Comparison of ENCODE assay signal across 15 cellular contexts in the genomic region with DNA sequence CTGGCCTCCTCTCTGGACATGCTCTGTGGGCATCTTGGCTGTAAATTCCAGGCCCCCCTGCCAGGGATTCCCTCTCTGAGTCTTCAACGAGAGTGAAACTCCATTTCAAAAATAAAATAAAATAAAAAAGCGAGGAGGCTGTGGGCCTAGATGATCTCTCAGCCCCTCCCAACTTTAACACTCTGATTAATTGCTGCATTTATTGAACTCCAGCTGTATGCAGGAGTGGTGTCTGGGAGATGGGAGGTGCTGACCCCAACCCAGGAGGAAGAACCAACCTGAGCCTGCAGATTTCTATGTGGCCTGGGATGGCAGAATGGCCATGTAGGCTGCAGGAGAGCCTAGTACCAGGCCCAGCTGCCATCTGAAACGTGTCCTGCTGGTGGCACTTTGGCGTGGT.
DNase-seq lines count a peak whose midpoint lies in the region; ATAC-seq and TF ChIP-seq lines count a peak whose summit lies in the region.
"Had no signal": no experiment of that assay in that cellular context is flagged by ENCODE, and none has a peak within 500 bp of the region (broad histone marks: within the 10 kb centered on the region; RNA-seq: fewer than 3 reads in every experiment).

No MANE protein-coding gene starts in this region.

- CTCF ChIA-PET in activated CD4-positive, alpha-beta memory T cell treated with anti-CD3 and anti-CD28 coated beads, Interleukin-2, amount 10 ng/mL, durations not matched to agents 7 days and 5 days (lab: Charles Lee): no interaction called here

- H3K4me1 ChIP-seq in NT2/D1 (ENCODE audit: insufficient read depth, insufficient read length) (peaks cover 25% of the 10 kb centered on the region), tibial artery (peaks cover 16 to 84% (median 62%) of the 10 kb centered on the region in 4 donors)

- peak overlapping the region; percentile 97 for H3K27ac Mint-ChIP-seq in mesothelial cell of epicardium
- H3K27ac Mint-ChIP-seq in activated CD4-positive, alpha-beta memory T cell treated with anti-CD3 and anti-CD28 coated beads, Interleukin-2, amount 10 ng/mL, durations not matched to agents 7 days and 5 days: no peak overlapping the region
- H3K27ac Mint-ChIP-seq: activated naive CD8-positive, alpha-beta T cell; T-helper 2 cell treated with Interferon-gamma antibody and Interleukin-4, amounts not matched to agents 5 μg/mL and 100 μg/mL, for 36 hours had no signal

- H3K36me3 Mint-ChIP-seq in mesothelial cell of epicardium: no peaks in the 10 kb centered on the region
- no peaks in the 10 kb centered on the region for H3K36me3 Mint-ChIP-seq in activated CD4-positive, alpha-beta memory T cell treated with anti-CD3 and anti-CD28 coated beads, Interleukin-2, amount 10 ng/mL, durations not matched to agents 7 days and 5 days (ENCODE audit: low read depth)
- H3K36me3 Mint-ChIP-seq: activated naive CD8-positive, alpha-beta T cell had no signal

- peaks cover 56% of the 10 kb centered on the region for H3K4me1 Mint-ChIP-seq in mesothelial cell of epicardium
- H3K4me1 Mint-ChIP-seq in activated CD4-positive, alpha-beta memory T cell treated with anti-CD3 and anti-CD28 coated beads, Interleukin-2, amount 10 ng/mL, durations not matched to agents 7 days and 5 days: peaks cover 11% of the 10 kb centered on the region

- H3K36me3 ChIP-seq in NT2/D1 (ENCODE audit: insufficient read depth, insufficient read length, low read length): no peaks in the 10 kb centered on the region
- H3K36me3 ChIP-seq in tibial artery: no peaks in the 10 kb centered on the region

- H3K9me3 Mint-ChIP-seq in mesothelial cell of epicardium: peaks cover 9% of the 10 kb centered on the region
- peaks cover 12% of the 10 kb centered on the region for H3K9me3 Mint-ChIP-seq in activated CD4-positive, alpha-beta memory T cell treated with anti-CD3 and anti-CD28 coated beads, Interleukin-2, amount 10 ng/mL, durations not matched to agents 7 days and 5 days

- TF ChIP-seq CTCF in mesothelial cell of epicardium (IDR thresholded peaks at IDR 0.05; ENCODE audit: unreplicated experiment): no peak
- no peak for TF ChIP-seq CTCF in tibial artery (IDR thresholded peaks at IDR 0.05)

- H3K27me3 ChIP-seq in NT2/D1 (ENCODE audit: insufficient read depth, insufficient read length): no peaks in the 10 kb centered on the region
- no peaks in the 10 kb centered on the region for H3K27me3 ChIP-seq in tibial artery

- H3K4me3 ChIP-seq in NT2/D1 (ENCODE audit: insufficient read length, low read depth) (no peak overlapping the region), tibial artery (no peak overlapping the region)

- peak overlapping the region; percentile 23 for H3K4me3 Mint-ChIP-seq in mesothelial cell of epicardium
- no peak overlapping the region for H3K4me3 Mint-ChIP-seq in activated CD4-positive, alpha-beta memory T cell treated with anti-CD3 and anti-CD28 coated beads, Interleukin-2, amount 10 ng/mL, durations not matched to agents 7 days and 5 days
- H3K4me3 Mint-ChIP-seq: activated naive CD8-positive, alpha-beta T cell; stimulated activated naive CD8-positive, alpha-beta T cell treated with anti-CD3 and anti-CD28 coated beads, Interleukin-15, amount 100 ng/mL, for 72 hours; T-helper 2 cell treated with Interferon-gamma antibody and Interleukin-4, amounts not matched to agents 5 μg/mL and 100 μg/mL, for 36 hours had no signal

- DNase-seq in NT2/D1 (ENCODE audit: low read depth, low spot score): no peak
- no peak for DNase-seq in caudate nucleus (lab: John Stamatoyannopoulos, UW)
- no peak for DNase-seq in mesothelial cell of epicardium (ENCODE audit: low spot score in 2 of 2, unreplicated experiment in 2 of 2)
- no peak for DNase-seq in tibial artery
- DNase-seq in activated CD4-positive, alpha-beta memory T cell treated with anti-CD3 and anti-CD28 coated beads, Interleukin-2, amount 10 ng/mL, durations not matched to agents 7 days and 5 days: no peak
- no peak for DNase-seq in occipital lobe (lab: John Stamatoyannopoulos, UW)
- DNase-seq: COR-L47; dermis blood vessel endothelial cell; NCI-H2227 treated with DMSO at 0.1 percent for 48 hours; posterior cingulate gyrus; stimulated activated CD4-positive, alpha-beta T cell treated with anti-CD3 and anti-CD28 coated beads, Interleukin-4, amount 100 ng/mL, for 4 hours; stimulated activated naive CD8-positive, alpha-beta T cell treated with anti-CD3 and anti-CD28 coated beads, Interleukin-15, amount 100 ng/mL, for 72 hours had no signal

- H3K9ac ChIP-seq in NT2/D1 (ENCODE audit: insufficient read length, low read depth): peak overlapping the region; percentile 36

- peak overlapping the region; percentile 16 for H3K27ac ChIP-seq in caudate nucleus (ENCODE audit: low read depth, low read length)
- peak overlapping the region; percentile 69 to 92 for H3K27ac ChIP-seq in tibial artery

- H3K27me3 Mint-ChIP-seq in mesothelial cell of epicardium (ENCODE audit: low read depth): no peaks in the 10 kb centered on the region
- peaks cover 23% of the 10 kb centered on the region for H3K27me3 Mint-ChIP-seq in activated CD4-positive, alpha-beta memory T cell treated with anti-CD3 and anti-CD28 coated beads, Interleukin-2, amount 10 ng/mL, durations not matched to agents 7 days and 5 days
- H3K27me3 Mint-ChIP-seq: activated naive CD8-positive, alpha-beta T cell; stimulated activated naive CD8-positive, alpha-beta T cell treated with anti-CD3 and anti-CD28 coated beads, Interleukin-15, amount 100 ng/mL, for 72 hours had no signal

- H3K9me3 ChIP-seq in NT2/D1 (ENCODE audit: insufficient read depth, low read length) (peaks cover 13% of the 10 kb centered on the region; the same call in 1 of the 2 replicates), tibial artery (peaks cover 0 to 12% (median 5%) of the 10 kb centered on the region in 3 donors)

- ATAC-seq in HG03571 (IDR thresholded peaks at IDR 0.05; ENCODE audit: unreplicated experiment): no peak
- ATAC-seq: stimulated activated naive CD8-positive, alpha-beta T cell treated with anti-CD3 and anti-CD28 coated beads, Interleukin-15, amount 100 ng/mL, for 72 hours had no signal

- POLR2A ChIA-PET in activated CD4-positive, alpha-beta memory T cell treated with anti-CD3 and anti-CD28 coated beads, Interleukin-2, amount 10 ng/mL, durations not matched to agents 7 days and 5 days (lab: Charles Lee): no interaction called here

- intact Hi-C loops in tibial artery (cut with DNase I; ENCODE audit: low total_unique reads): loop anchor here (5.0 to 10.0 kb wide), 3 partner anchors 155 to 188 kb away; a partner anchor contains a TSS
